ENCODE assay signal across 8 cellular contexts in the genomic region with DNA sequence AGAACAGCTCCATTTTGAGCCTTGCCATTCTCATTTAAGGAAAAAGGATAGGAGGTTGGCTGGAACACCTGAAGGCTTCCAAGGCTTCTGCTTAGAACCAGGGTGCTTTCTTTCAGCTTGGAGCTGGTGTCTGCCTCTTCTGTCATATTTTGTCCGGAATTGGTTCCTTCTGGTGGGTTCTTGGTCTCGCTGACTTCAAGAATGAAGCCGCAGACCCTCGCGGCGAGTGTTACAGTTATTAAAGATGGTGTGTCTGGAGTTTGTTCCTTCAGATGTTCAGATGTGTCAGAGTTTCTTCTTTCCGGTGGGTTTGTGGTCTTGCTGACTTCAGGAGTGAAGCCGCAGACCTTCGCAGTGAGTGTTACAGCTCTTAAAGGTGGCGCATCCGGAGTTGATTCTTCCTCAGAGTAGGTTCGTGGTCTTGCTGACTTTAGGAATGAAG.
DNase-seq lines count a peak whose midpoint lies in the region; FAIRE-seq and TF ChIP-seq lines count a peak whose summit lies in the region.
"Not testable (repeated sequence)": the region's sequence is repeated elsewhere in the genome, so short reads cannot be mapped to it uniquely, and the experiment has no call there.

No MANE protein-coding gene starts in this region.

- H3K27me3 ChIP-seq in small intestine (ENCODE audit: control insufficient read depth in 2 of 2, insufficient read depth in 2 of 2, low read length in 2 of 2); tibial artery: not testable (repeated sequence)

- not testable (repeated sequence) for H3K27me3 Mint-ChIP-seq in activated T-helper 2 cell treated with anti-CD3 and anti-CD28 coated beads, Interferon-gamma antibody, Interleukin-2, Interleukin-4, amounts not matched to agents 10 μg/mL and 5 μg/mL and 100 μg/mL, durations not matched to agents 14 hours and 24 hours and 36 hours (ENCODE audit: low read depth); chondrocyte (ENCODE audit: low read depth)

- DNase-seq in GM12891 (ENCODE audit: insufficient read length, low spot score); chondrocyte (ENCODE audit: low spot score); tibial artery: not testable (repeated sequence)
- DNase-seq in T-helper 22 cell (ENCODE audit: low read depth): peak; percentile 67
- peak; percentile 74 for DNase-seq in activated CD8-positive, alpha-beta memory T cell treated with anti-CD3 and anti-CD28 coated beads for 24 hours
- DNase-seq in activated T-helper 2 cell treated with anti-CD3 and anti-CD28 coated beads, Interferon-gamma antibody, Interleukin-2, Interleukin-4, amounts not matched to agents 10 μg/mL and 5 μg/mL and 100 μg/mL, durations not matched to agents 14 hours and 24 hours and 36 hours (ENCODE audit: low spot score): peak; percentile 64
- DNase-seq in small intestine: peak; percentile 57
- DNase-seq in stimulated activated CD8-positive, alpha-beta memory T cell treated with anti-CD3 and anti-CD28 coated beads, Interleukin-15, amount 100 ng/mL, for 48 hours (ENCODE audit: low read depth in 2 of 2): peak; percentile 44 to 53

- H3K36me3 Mint-ChIP-seq in activated T-helper 2 cell treated with anti-CD3 and anti-CD28 coated beads, Interferon-gamma antibody, Interleukin-2, Interleukin-4, amounts not matched to agents 10 μg/mL and 5 μg/mL and 100 μg/mL, durations not matched to agents 14 hours and 24 hours and 36 hours (ENCODE audit: low read depth): peaks cover 41% of the 10 kb centered on the region
- H3K36me3 Mint-ChIP-seq in chondrocyte (ENCODE audit: low read depth): not testable (repeated sequence)

- WGBS in small intestine, 3 donors: 83 to 93% (median 89%) methylated on average over 12 of the region's 12 CpGs

- not testable (repeated sequence) for H3K4me3 ChIP-seq in small intestine (ENCODE audit: low read depth in 1 of 2, low read length in 2 of 2); tibial artery

- not testable (repeated sequence) for H3K36me3 ChIP-seq in small intestine (ENCODE audit: control insufficient read depth in 2 of 2, insufficient read depth in 2 of 2, low read length in 2 of 2); tibial artery

- TF ChIP-seq CTCF in chondrocyte (IDR thresholded peaks at IDR 0.05); tibial artery (IDR thresholded peaks at IDR 0.05): not testable (repeated sequence)

- H3K9me3 ChIP-seq in small intestine (ENCODE audit: control insufficient read depth, low read depth); tibial artery: not testable (repeated sequence)

- H3K27ac ChIP-seq in small intestine (ENCODE audit: low read depth in 1 of 2, low read length in 1 of 2) (peak overlapping the region in 1 of 2 donors; percentile 76), tibial artery (peak overlapping the region; percentile 76 to 91)

- peaks cover 1 to 18% of the 10 kb centered on the region in 2 donors for H3K4me1 ChIP-seq in small intestine (ENCODE audit: control insufficient read depth in 2 of 2, insufficient read depth in 1 of 2, low read depth in 1 of 2, low read length in 1 of 2)
- peaks cover 0 to 98% (median 58%) of the 10 kb centered on the region in 4 donors for H3K4me1 ChIP-seq in tibial artery

- H3K4me3 Mint-ChIP-seq in activated T-helper 2 cell treated with anti-CD3 and anti-CD28 coated beads, Interferon-gamma antibody, Interleukin-2, Interleukin-4, amounts not matched to agents 10 μg/mL and 5 μg/mL and 100 μg/mL, durations not matched to agents 14 hours and 24 hours and 36 hours (ENCODE audit: low read depth): peak overlapping the region; percentile 70
- H3K4me3 Mint-ChIP-seq in chondrocyte (ENCODE audit: unreplicated experiment): not testable (repeated sequence)

- H3K4me1 Mint-ChIP-seq in activated T-helper 2 cell treated with anti-CD3 and anti-CD28 coated beads, Interferon-gamma antibody, Interleukin-2, Interleukin-4, amounts not matched to agents 10 μg/mL and 5 μg/mL and 100 μg/mL, durations not matched to agents 14 hours and 24 hours and 36 hours (ENCODE audit: low read depth): peaks cover 74% of the 10 kb centered on the region
- H3K4me1 Mint-ChIP-seq in chondrocyte (ENCODE audit: low read depth): peaks cover 80% of the 10 kb centered on the region

- H3K27ac Mint-ChIP-seq in activated T-helper 2 cell treated with anti-CD3 and anti-CD28 coated beads, Interferon-gamma antibody, Interleukin-2, Interleukin-4, amounts not matched to agents 10 μg/mL and 5 μg/mL and 100 μg/mL, durations not matched to agents 14 hours and 24 hours and 36 hours: peak overlapping the region; percentile 82
- peak overlapping the region; percentile 93 for H3K27ac Mint-ChIP-seq in chondrocyte (ENCODE audit: unreplicated experiment)

- H3K9me3 Mint-ChIP-seq in activated T-helper 2 cell treated with anti-CD3 and anti-CD28 coated beads, Interferon-gamma antibody, Interleukin-2, Interleukin-4, amounts not matched to agents 10 μg/mL and 5 μg/mL and 100 μg/mL, durations not matched to agents 14 hours and 24 hours and 36 hours; chondrocyte (ENCODE audit: low read depth): not testable (repeated sequence)

- FAIRE-seq in GM12891 (lab: Jason Lieb, UNC): peak; percentile 78
- not testable (repeated sequence) for FAIRE-seq in small intestine (lab: Jason Lieb, UNC)

- intact Hi-C loops in activated T-helper 2 cell treated with anti-CD3 and anti-CD28 coated beads, Interferon-gamma antibody, Interleukin-2, Interleukin-4, amounts not matched to agents 10 μg/mL and 5 μg/mL and 100 μg/mL, durations not matched to agents 14 hours and 24 hours and 36 hours (cut with micrococcal nuclease): loop anchor here (1.0 to 10.0 kb wide), 3 partner anchors 12 to 274 kb away; a partner anchor contains a TSS
- intact Hi-C loops in tibial artery (cut with DNase I; ENCODE audit: low total_unique reads): not testable (repeated sequence)

- TF ChIP-seq POLR2A in GM12891 (IDR thresholded peaks at IDR 0.05; ENCODE audit: low read depth, low read length): not testable (repeated sequence)
